10 cellular contexts compared by ENCODE assay signal in genomic region chr19:53882391-53883050, GRCh38. TPM values are rescaled to one million over a fixed set of nuclear protein-coding genes. Genes with fewer than 3 reads are reported as not detected.
DNase-seq lines count a peak whose midpoint lies in the region; ATAC-seq and TF ChIP-seq lines count a peak whose summit lies in the region.
"Had no signal": no experiment of that assay in that cellular context is flagged by ENCODE, and none has a peak within 500 bp of the region (broad histone marks: within the 10 kb centered on the region; RNA-seq: fewer than 3 reads in every experiment).

No MANE protein-coding gene starts in this region.

- peaks cover 20 to 27% (median 22%) of the 10 kb centered on the region in 3 donors for H3K4me1 Mint-ChIP-seq in CD8-positive, alpha-beta memory T cell
- peaks cover 29% of the 10 kb centered on the region for H3K4me1 Mint-ChIP-seq in nephron progenitor cell

- no peaks in the 10 kb centered on the region for H3K9me2 ChIP-seq in Karpas-422 (replicated peaks; ENCODE audit: insufficient read depth, low read length)

- H3K27me3 ChIP-seq in CD8-positive, alpha-beta memory T cell (ENCODE audit: insufficient read depth, low read length, poor library complexity, severe bottlenecking), result peaks cover 37% of the 10 kb centered on the region
- no peaks in the 10 kb centered on the region for H3K27me3 ChIP-seq in Karpas-422 (ENCODE audit: low read length)
- peaks cover 39% of the 10 kb centered on the region for H3K27me3 ChIP-seq in ectodermal cell (ENCODE audit: control insufficient read depth, insufficient read depth, low read length, poor library complexity, severe bottlenecking)
- H3K27me3 ChIP-seq in tibial nerve, result peaks cover 3 to 82% of the 10 kb centered on the region in 2 donors

- 5 to 7% methylated on average over 18 of the region's 18 CpGs for WGBS in ectodermal cell, 2 experiments
- 1 to 7% methylated on average over 11 to 18 of the region's 18 CpGs for WGBS in tibial nerve, 2 donors

- no peaks in the 10 kb centered on the region for H3K9me3 Mint-ChIP-seq in CD8-positive, alpha-beta memory T cell
- H3K9me3 Mint-ChIP-seq in nephron progenitor cell, result no peaks in the 10 kb centered on the region

- no peak overlapping the region for H2AFZ ChIP-seq in Karpas-422 (ENCODE audit: low read length)

- no peak for TF ChIP-seq POLR2A in tibial nerve (IDR thresholded peaks at IDR 0.05)

- peak overlapping the region; percentile 38 for H3K4me2 ChIP-seq in Karpas-422 (ENCODE audit: low read depth, low read length, poor library complexity, severe bottlenecking)
- H3K4me2 ChIP-seq: KMS-11 had no signal

- H3K27ac Mint-ChIP-seq in CD8-positive, alpha-beta memory T cell, result peak overlapping the region in 2 of 8 donors; percentile 12 to 44
- H3K27ac Mint-ChIP-seq in nephron progenitor cell, result no peak overlapping the region

- ATAC-seq in HG03571 (IDR thresholded peaks at IDR 0.05; ENCODE audit: unreplicated experiment), result no peak
- no peak for ATAC-seq in GM21390 (IDR thresholded peaks at IDR 0.05; ENCODE audit: unreplicated experiment)

- peaks cover 0 to 3% (median 0%) of the 10 kb centered on the region in 3 donors for H3K36me3 Mint-ChIP-seq in CD8-positive, alpha-beta memory T cell
- no peaks in the 10 kb centered on the region for H3K36me3 Mint-ChIP-seq in nephron progenitor cell (ENCODE audit: low read depth)

- H3K36me3 ChIP-seq in CD8-positive, alpha-beta memory T cell (ENCODE audit: insufficient read depth, low read length), result no peaks in the 10 kb centered on the region
- no peaks in the 10 kb centered on the region for H3K36me3 ChIP-seq in Karpas-422 (ENCODE audit: insufficient read depth, low read length)
- no peaks in the 10 kb centered on the region for H3K36me3 ChIP-seq in ectodermal cell (ENCODE audit: control insufficient read depth, insufficient read depth, low read length)
- H3K36me3 ChIP-seq in tibial nerve, result no peaks in the 10 kb centered on the region

- no peak overlapping the region for H3K27ac ChIP-seq in CD8-positive, alpha-beta memory T cell (ENCODE audit: low read depth, low read length)
- H3K27ac ChIP-seq in Karpas-422 (ENCODE audit: low read length), result no peak overlapping the region
- no peak overlapping the region for H3K27ac ChIP-seq in ectodermal cell (ENCODE audit: insufficient read depth, low read depth, low read length, poor library complexity, severe bottlenecking)
- H3K27ac ChIP-seq in tibial nerve, result no peak overlapping the region
- H3K27ac ChIP-seq: KMS-11 had no signal

- TF ChIP-seq CTCF in nephron progenitor cell (IDR thresholded peaks at IDR 0.05), result no peak
- TF ChIP-seq CTCF in tibial nerve (IDR thresholded peaks at IDR 0.05), result no peak

- H3K4me3 Mint-ChIP-seq in CD8-positive, alpha-beta memory T cell, result peak overlapping the region in 6 of 7 donors; percentile 16 to 79 (median 51)
- peak overlapping the region; percentile 79 for H3K4me3 Mint-ChIP-seq in nephron progenitor cell

- H3K9me3 ChIP-seq in CD8-positive, alpha-beta memory T cell (ENCODE audit: low read length), result no peaks in the 10 kb centered on the region
- H3K9me3 ChIP-seq in Karpas-422 (ENCODE audit: low read length), result no peaks in the 10 kb centered on the region
- no peaks in the 10 kb centered on the region for H3K9me3 ChIP-seq in ectodermal cell (ENCODE audit: control insufficient read depth, low read length)
- no peaks in the 10 kb centered on the region for H3K9me3 ChIP-seq in tibial nerve

- H3K9ac ChIP-seq in Karpas-422 (ENCODE audit: low read length), result no peak overlapping the region
- H3K9ac ChIP-seq: KMS-11 had no signal

- H3K4me3 ChIP-seq in CD8-positive, alpha-beta memory T cell (ENCODE audit: low read length), result no peak overlapping the region
- H3K4me3 ChIP-seq in Karpas-422 (ENCODE audit: low read length) (no peak overlapping the region), ectodermal cell (ENCODE audit: insufficient read depth, low read depth, low read length) (peak overlapping the region; percentile 48), tibial nerve (peak overlapping the region in 1 of 4 donors; percentile 38)

- H3K27me3 Mint-ChIP-seq in CD8-positive, alpha-beta memory T cell, result peaks cover 23 to 25% of the 10 kb centered on the region in 2 donors
- H3K27me3 Mint-ChIP-seq in nephron progenitor cell (ENCODE audit: low read depth, poor library complexity), result peaks cover 48% of the 10 kb centered on the region

- CTCF ChIA-PET in CD8-positive, alpha-beta memory T cell (lab: Charles Lee), result interaction anchor here (0.7 to 2.8 kb wide), 15 partner anchors 8 to 144 kb away, joined by 3 to 29 read pairs (median 4); partner anchors contain the start of gene MYADM

- no peaks in the 10 kb centered on the region for H3K79me2 ChIP-seq in Karpas-422 (ENCODE audit: low read length)

- POLR2A ChIA-PET in CD8-positive, alpha-beta memory T cell (lab: Charles Lee), result interaction anchor here (0.7 to 0.8 kb wide), 2 partner anchors 10 to 15 kb away, joined by 3 read pairs; partner anchors contain the start of gene MYADM

- H4K20me1 ChIP-seq in Karpas-422 (ENCODE audit: insufficient read depth, low read depth, low read length), result no peaks in the 10 kb centered on the region

- H3K4me1 ChIP-seq in CD8-positive, alpha-beta memory T cell (ENCODE audit: insufficient read depth, low read length), result peaks cover 41% of the 10 kb centered on the region
- peaks cover 11% of the 10 kb centered on the region for H3K4me1 ChIP-seq in Karpas-422 (ENCODE audit: low read length)
- H3K4me1 ChIP-seq in ectodermal cell (ENCODE audit: control insufficient read depth, insufficient read depth, low read length), result peaks cover 25% of the 10 kb centered on the region
- H3K4me1 ChIP-seq in tibial nerve, result peaks cover 0 to 45% (median 12%) of the 10 kb centered on the region in 4 donors

- TF ChIP-seq EP300 in tibial nerve (IDR thresholded peaks at IDR 0.05), result no peak

- DNase-seq in CD8-positive, alpha-beta memory T cell, result no peak
- DNase-seq in Karpas-422 (no peak), nephron progenitor cell (no peak), tibial nerve (ENCODE audit: low spot score in 2 of 2) (no peak), NCI-H2029 treated with DMSO at 0.1 percent for 48 hours (lab: John Stamatoyannopoulos, UW) (no peak)
- DNase-seq: NCI-H510A treated with DMSO at 0.1 percent for 48 hours had no signal

RNA-seq across cellular contexts. Expression of gene PRKCG, which starts 0.5 kb away (rescaled TPM):
- not detected for total RNA-seq in CD8-positive, alpha-beta memory T cell
- not detected for polyA plus RNA-seq in CD8-positive, alpha-beta memory T cell
- not detected in 2 replicates for total RNA-seq in Karpas-422 (2014; rRNA removed; shearing (Covaris generic); ENCODE audit: low replicate concordance)
- 12.1 TPM for polyA plus RNA-seq in ectodermal cell (2013, experiment 1 of 4)
- 11.7 TPM for polyA plus RNA-seq in ectodermal cell (2013, experiment 2 of 4)
- polyA plus RNA-seq in ectodermal cell (2013, experiment 3 of 4), result 10.4 TPM
- polyA plus RNA-seq in ectodermal cell (2013, experiment 4 of 4), result 11.3 TPM
- total RNA-seq in tibial nerve, result not detected

RNA-seq across cellular contexts. Expression of gene MYADM, which starts 14.8 kb away (rescaled TPM):
- 10 to 100 TPM; 44.2 to 47.8 TPM for total RNA-seq in CD8-positive, alpha-beta memory T cell
- 77.8 TPM for polyA plus RNA-seq in CD8-positive, alpha-beta memory T cell
- not detected in 2 replicates for total RNA-seq in Karpas-422 (2014; rRNA removed; shearing (Covaris generic); ENCODE audit: low replicate concordance)
- 84.7 TPM for polyA plus RNA-seq in ectodermal cell (2013, experiment 1 of 4)
- 93.9 TPM for polyA plus RNA-seq in ectodermal cell (2013, experiment 2 of 4)
- polyA plus RNA-seq in ectodermal cell (2013, experiment 3 of 4), result 49.8 TPM
- polyA plus RNA-seq in ectodermal cell (2013, experiment 4 of 4), result 55.5 TPM
- total RNA-seq in tibial nerve, result 10 to 100 TPM; 27.3 to 37.7 (median 31.9) TPM

RNA-seq across cellular contexts. Expression of gene CACNG7, which starts 26.6 kb away (rescaled TPM):
- total RNA-seq in CD8-positive, alpha-beta memory T cell, result not detected
- not detected for polyA plus RNA-seq in CD8-positive, alpha-beta memory T cell
- total RNA-seq in Karpas-422 (2014; rRNA removed; shearing (Covaris generic); ENCODE audit: low replicate concordance), result not detected in 2 replicates
- 35.0 TPM for polyA plus RNA-seq in ectodermal cell (2013, experiment 1 of 4)
- 36.5 TPM for polyA plus RNA-seq in ectodermal cell (2013, experiment 2 of 4)
- 30.5 TPM for polyA plus RNA-seq in ectodermal cell (2013, experiment 3 of 4)
- polyA plus RNA-seq in ectodermal cell (2013, experiment 4 of 4), result 38.1 TPM
- total RNA-seq in tibial nerve, result not detected

RNA-seq across cellular contexts. Expression of gene NLRP12, which starts 58.4 kb away (rescaled TPM):
- not detected for total RNA-seq in CD8-positive, alpha-beta memory T cell
- polyA plus RNA-seq in CD8-positive, alpha-beta memory T cell, result not detected
- total RNA-seq in Karpas-422 (2014; rRNA removed; shearing (Covaris generic); ENCODE audit: low replicate concordance), result not detected in 2 replicates
- not detected for polyA plus RNA-seq in ectodermal cell (2013, experiment 1 of 4)
- polyA plus RNA-seq in ectodermal cell (2013, experiment 2 of 4), result not detected
- polyA plus RNA-seq in ectodermal cell (2013, experiment 3 of 4), result not detected
- polyA plus RNA-seq in ectodermal cell (2013, experiment 4 of 4), result 0.08 TPM
- 1 to 10 TPM in 2 of 4 donors, under 1 TPM in 2; 0.42 to 2.9 (median 1.2) TPM for total RNA-seq in tibial nerve

Comparison
In these comparisons a context has a peak if more than half of its experiments do, and no peak if none do; other contexts are left out.
1. RNA of gene MYADM, which starts 14.8 kb away (total RNA-seq): 44.2 to 47.8 TPM in CD8-positive, alpha-beta memory T cell and 27.3 to 37.7 TPM in tibial nerve; not detected in Karpas-422; every median in the first group is over 10 times any median in the second.